In genomic region chr9:105284463-105284862, GRCh38 we compare ENCODE assay signal across 35 cellular contexts.
"Had no signal": no experiment of that assay in that cellular context is flagged by ENCODE, and none has a peak within 500 bp of the region (broad histone marks: within the 10 kb centered on the region; RNA-seq: fewer than 3 reads in every experiment).

No MANE protein-coding gene starts in this region.

- H3K4me3 ChIP-seq: MG63 had no signal

- DNase-seq: Karpas-422, Kasumi-1, MG63, MM.1S, MV-4-11, NCI-H1048, NCI-H1092, NCI-H1092 treated with DMSO at 0.1 percent for 48 hours, NCI-H1105, NCI-H1105 treated with DMSO at 0.1 percent for 48 hours, NCI-H1417, NCI-H1417 treated with DMSO at 0.1 percent for 48 hours, NCI-H1436, NCI-H1436 treated with DMSO at 0.1 percent for 48 hours, NCI-H146, NCI-H1694, NCI-H1694 treated with DMSO at 0.1 percent for 48 hours, NCI-H187, NCI-H187 treated with DMSO at 0.1 percent for 48 hours, NCI-H1930, NCI-H2029, NCI-H2029 treated with DMSO at 0.1 percent for 48 hours, NCI-H2081, NCI-H2081 treated with DMSO at 0.1 percent for 48 hours, NCI-H2107, NCI-H2171, NCI-H2171 treated with DMSO at 0.1 percent for 48 hours, NCI-H2227 treated with DMSO at 0.1 percent for 48 hours, NCI-H226, NCI-H345, NCI-H446, NCI-H446 treated with DMSO at 0.1 percent for 48 hours, NCI-H510A, NCI-H510A treated with DMSO at 0.1 percent for 48 hours had no signal

- H3K27ac ChIP-seq: KMS-11 had no signal

- H3K27me3 ChIP-seq: MG63 had no signal

- H3K9ac ChIP-seq: KMS-11 had no signal

- H3K36me3 ChIP-seq: MG63 had no signal

- H3K9me3 ChIP-seq: MG63 had no signal

- H3K4me2 ChIP-seq: KMS-11 had no signal
